Comparison of ENCODE assay signal across 19 cellular contexts in genomic region chrX:85859426-85859825, GRCh38.
DNase-seq lines count a peak whose midpoint lies in the region; ATAC-seq, FAIRE-seq and TF ChIP-seq lines count a peak whose summit lies in the region.
"Had no signal": no experiment of that assay in that cellular context is flagged by ENCODE, and none has a peak within 500 bp of the region (broad histone marks: within the 10 kb centered on the region; RNA-seq: fewer than 3 reads in every experiment).

No MANE protein-coding gene starts in this region.

- TF ChIP-seq CTCF in bronchial epithelial cell (IDR thresholded peaks at IDR 0.05; ENCODE audit: insufficient read depth, low read length, severe bottlenecking) (no peak), right atrium auricular region (IDR thresholded peaks at IDR 0.05) (no peak)

- H3K27ac ChIP-seq in right atrium auricular region, result no peak overlapping the region
- H3K27ac ChIP-seq: KMS-11 had no signal

- H3K4me3 ChIP-seq in bronchial epithelial cell (ENCODE audit: low read depth, low read length) (no peak overlapping the region), right atrium auricular region (no peak overlapping the region)
- H3K4me3 ChIP-seq: MG63 had no signal

- H3K27me3 ChIP-seq in bronchial epithelial cell (ENCODE audit: control insufficient read depth, insufficient read depth, low read length) (no peaks in the 10 kb centered on the region), right atrium auricular region (no peaks in the 10 kb centered on the region)
- H3K27me3 ChIP-seq: MG63 had no signal

- no peaks in the 10 kb centered on the region for H3K36me3 ChIP-seq in bronchial epithelial cell (ENCODE audit: control insufficient read depth, insufficient read depth, low read length)
- H3K36me3 ChIP-seq in right atrium auricular region, result no peaks in the 10 kb centered on the region
- H3K36me3 ChIP-seq: MG63 had no signal

- intact Hi-C loops in left colon (cut with DNase I, micrococcal nuclease), result no loop called here

- DNase-seq in NCI-H146 (lab: John Stamatoyannopoulos, UW), result peak; percentile 8
- no peak for DNase-seq in NCI-H146 treated with DMSO at 0.1 percent for 48 hours (lab: John Stamatoyannopoulos, UW; ENCODE audit: unreplicated experiment)
- DNase-seq in NCI-H2029 (lab: John Stamatoyannopoulos, UW), result peak; percentile 1
- DNase-seq in bronchial epithelial cell (ENCODE audit: low read depth), result peak; percentile 4
- DNase-seq in left colon, result no peak
- DNase-seq in right atrium auricular region (ENCODE audit: low spot score), result no peak
- DNase-seq in OCI-M1 (lab: John Stamatoyannopoulos, UW), result no peak
- DNase-seq: 8988T, C1 segment of cervical spinal cord, DMS153, MG63, NCI-H1092 treated with DMSO at 0.1 percent for 48 hours, NCI-H1930, NCI-H526 treated with DMSO at 0.1 percent for 48 hours, SHP77 had no signal

- FAIRE-seq in bronchial epithelial cell (lab: Jason Lieb, UNC), result no peak
- FAIRE-seq: H54, RCC 7860 had no signal

- H3K9me3 ChIP-seq in right atrium auricular region, result no peaks in the 10 kb centered on the region
- H3K9me3 ChIP-seq: MG63 had no signal

- ATAC-seq in left colon, result peak; percentile 60
- ATAC-seq in GM21515 (IDR thresholded peaks at IDR 0.05; ENCODE audit: unreplicated experiment), result no peak

- H3K4me1 ChIP-seq in right atrium auricular region, result no peaks in the 10 kb centered on the region

Comparison
In these comparisons a context has a peak if more than half of its experiments do, and no peak if none do; other contexts are left out.
1. DNase-seq: peak in NCI-H146 (single experiment), NCI-H2029 (single experiment) and bronchial epithelial cell (single experiment); none in NCI-H146 treated with DMSO at 0.1 percent for 48 hours (single experiment), left colon (0 of 2), right atrium auricular region (single experiment) and OCI-M1 (single experiment).